ENCODE assay signal across 8 cellular contexts in genomic region chr6:63802606-63803206, GRCh38.
DNase-seq lines count a peak whose midpoint lies in the region; ATAC-seq, FAIRE-seq and TF ChIP-seq lines count a peak whose summit lies in the region.

No MANE protein-coding gene starts in this region.

- H3F3A ChIP-seq in Loucy (ENCODE audit: low read depth), result no peaks in the 10 kb centered on the region

- peak; percentile 29 for DNase-seq in GM12865 (ENCODE audit: low read depth)
- DNase-seq in H4 (ENCODE audit: low spot score), result no peak
- DNase-seq in A172 (ENCODE audit: low spot score), result no peak

- H3K9me2 ChIP-seq in Loucy (replicated peaks; ENCODE audit: low read depth, low read length), result no peaks in the 10 kb centered on the region

- H3K27me3 ChIP-seq in Loucy (ENCODE audit: insufficient read depth, low read length, poor library complexity, severe bottlenecking) (no peaks in the 10 kb centered on the region), neutrophil (no peaks in the 10 kb centered on the region)

- H3K36me3 ChIP-seq in Loucy (ENCODE audit: insufficient read depth, low read length) (no peaks in the 10 kb centered on the region), neutrophil (no peaks in the 10 kb centered on the region)

- TF ChIP-seq CTCF in GM12865 (IDR thresholded peaks at IDR 0.05; ENCODE audit: insufficient read depth, low read depth, low read length, missing control alignments), result peak; percentile 56
- TF ChIP-seq CTCF in Loucy (conservative IDR thresholded peaks at IDR 0.05; ENCODE audit: low read length), result peak; percentile 72
- peak; percentile 63 for TF ChIP-seq CTCF in neutrophil (IDR thresholded peaks at IDR 0.05)

- ATAC-seq in GM18519 (IDR thresholded peaks at IDR 0.05; ENCODE audit: low FRiP score, unreplicated experiment) (no peak), GM21447 (IDR thresholded peaks at IDR 0.05; ENCODE audit: unreplicated experiment) (no peak)

- no peak overlapping the region for H3K27ac ChIP-seq in neutrophil

- peak; percentile 68 for FAIRE-seq in colon (lab: Jason Lieb, UNC)

- H3K9me3 ChIP-seq in Loucy (ENCODE audit: insufficient read depth, low read depth, low read length) (no peaks in the 10 kb centered on the region), neutrophil (no peaks in the 10 kb centered on the region)

- H3K9ac ChIP-seq in Loucy (ENCODE audit: low read depth, low read length, poor library complexity, severe bottlenecking), result no peak overlapping the region

- H4K20me1 ChIP-seq in Loucy (ENCODE audit: insufficient read depth, low read length, poor library complexity, severe bottlenecking), result no peaks in the 10 kb centered on the region

- H3K4me3 ChIP-seq in GM12865 (ENCODE audit: low read depth, low read length) (no peak overlapping the region), Loucy (ENCODE audit: low read length, poor library complexity, severe bottlenecking) (no peak overlapping the region), neutrophil (ENCODE audit: low read depth in 1 of 2, low read length in 1 of 2) (no peak overlapping the region)

- no peak overlapping the region for H3K4me2 ChIP-seq in Loucy (ENCODE audit: low read depth, low read length, poor library complexity, severe bottlenecking)

- H3K4me1 ChIP-seq in Loucy (ENCODE audit: insufficient read depth, low read length, poor library complexity, severe bottlenecking) (peaks cover 20% of the 10 kb centered on the region), neutrophil (ENCODE audit: control insufficient read depth in 1 of 2, insufficient read depth in 1 of 2, low read depth in 1 of 2, low read length in 1 of 2) (peaks cover 36 to 41% of the 10 kb centered on the region in 2 experiments)

- no peak overlapping the region for H2AFZ ChIP-seq in Loucy (ENCODE audit: low read length)

- H3K79me2 ChIP-seq in Loucy (ENCODE audit: insufficient read depth, low read length), result no peaks in the 10 kb centered on the region
